In the genomic region with DNA sequence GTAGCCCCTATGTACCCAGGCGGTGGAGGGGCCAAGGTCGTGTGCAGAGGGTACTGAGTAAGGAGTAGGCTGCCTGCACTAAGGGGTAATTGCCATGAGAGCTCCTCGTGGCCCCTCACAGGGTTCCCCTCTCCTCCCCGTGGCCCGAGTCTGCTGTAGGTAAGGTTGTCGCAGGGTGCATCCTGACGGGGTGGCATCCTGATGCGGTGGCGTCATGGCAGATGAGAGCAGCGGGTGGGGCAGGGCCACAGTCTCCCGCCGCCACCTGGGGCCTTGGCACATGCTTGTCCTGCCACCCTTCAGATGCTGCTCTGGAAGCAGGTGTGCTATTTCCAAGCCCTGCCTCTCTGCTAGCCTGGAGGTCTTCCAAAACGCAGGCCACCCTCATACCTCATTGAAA, we compare ENCODE assay signal across 19 cellular contexts.
"Had no signal": no experiment of that assay in that cellular context is flagged by ENCODE, and none has a peak within 500 bp of the region (broad histone marks: within the 10 kb centered on the region; RNA-seq: fewer than 3 reads in every experiment).

No MANE protein-coding gene starts in this region.

- H3K27me3 ChIP-seq: body of pancreas, esophagus muscularis mucosa, heart right ventricle, right atrium auricular region, upper lobe of left lung had no signal

- H3K4me1 ChIP-seq: body of pancreas, prostate gland, upper lobe of left lung had no signal

- DNase-seq: activated CD4-positive, alpha-beta memory T cell treated with anti-CD3 and anti-CD28 coated beads, Interleukin-2, amount 10 ng/mL, durations not matched to agents 7 days and 5 days; activated CD4-positive, alpha-beta T cell treated with anti-CD3 and anti-CD28 coated beads for 48 hours; activated CD4-positive, CD25-positive, alpha-beta regulatory T cell; activated naive CD4-positive, alpha-beta T cell treated with Interleukin-2 at 50 U/mL for 16 hours; activated naive CD8-positive, alpha-beta T cell treated with anti-CD3 and anti-CD28 coated beads, Interleukin-2, amount 10 ng/mL, durations not matched to agents 7 days and 5 days; activated T-cell treated with anti-CD3 and anti-CD28 coated beads, Interleukin-2, amount 50 U/mL, for 24 hours; central memory CD4-positive, alpha-beta T cell; effector CD4-positive, alpha-beta T cell; heart right ventricle; stimulated activated naive CD8-positive, alpha-beta T cell treated with anti-CD3 and anti-CD28 coated beads, Interleukin-15, amount 100 ng/mL, for 72 hours; T1000 had no signal

- H3K4me1 Mint-ChIP-seq: activated CD4-positive, alpha-beta memory T cell treated with anti-CD3 and anti-CD28 coated beads, Interleukin-2, amount 10 ng/mL, durations not matched to agents 7 days and 5 days had no signal

- H3K4me3 ChIP-seq: body of pancreas, coronary artery, esophagus muscularis mucosa, heart right ventricle, prostate gland, right atrium auricular region, thoracic aorta, upper lobe of left lung had no signal

- H3K27me3 Mint-ChIP-seq: activated CD4-positive, alpha-beta memory T cell treated with anti-CD3 and anti-CD28 coated beads, Interleukin-2, amount 10 ng/mL, durations not matched to agents 7 days and 5 days; activated naive CD8-positive, alpha-beta T cell treated with anti-CD3 and anti-CD28 coated beads, Interleukin-2, amount 10 ng/mL, durations not matched to agents 7 days and 5 days; activated T-cell treated with anti-CD3 and anti-CD28 coated beads, Interleukin-2, amount 50 U/mL, for 24 hours; natural killer cell treated with Interleukin-12 subunit alpha and Interleukin-12 subunit beta and Interleukin-15 and Interleukin-18, amount 100 ng/mL, for 72 hours; stimulated activated naive CD8-positive, alpha-beta T cell treated with anti-CD3 and anti-CD28 coated beads, Interleukin-15, amount 100 ng/mL, for 72 hours had no signal

- H3K9me3 Mint-ChIP-seq: activated T-cell treated with anti-CD3 and anti-CD28 coated beads, Interleukin-2, amount 50 U/mL, for 24 hours had no signal

- H3K9me3 ChIP-seq: body of pancreas, esophagus muscularis mucosa, heart right ventricle, prostate gland, right atrium auricular region, thoracic aorta, upper lobe of left lung had no signal

- H3K27ac ChIP-seq: body of pancreas, coronary artery, esophagus muscularis mucosa, heart right ventricle, prostate gland, right atrium auricular region, thoracic aorta, upper lobe of left lung had no signal

- ATAC-seq: body of pancreas; heart right ventricle; natural killer cell treated with Interleukin-12 subunit alpha and Interleukin-12 subunit beta and Interleukin-15 and Interleukin-18, amount 100 ng/mL, for 72 hours; stimulated activated naive CD8-positive, alpha-beta T cell treated with anti-CD3 and anti-CD28 coated beads, Interleukin-15, amount 100 ng/mL, for 72 hours had no signal

- H3K27ac Mint-ChIP-seq: activated CD4-positive, alpha-beta memory T cell treated with anti-CD3 and anti-CD28 coated beads, Interleukin-2, amount 10 ng/mL, durations not matched to agents 7 days and 5 days; activated naive CD8-positive, alpha-beta T cell treated with anti-CD3 and anti-CD28 coated beads, Interleukin-2, amount 10 ng/mL, durations not matched to agents 7 days and 5 days; activated T-cell treated with anti-CD3 and anti-CD28 coated beads, Interleukin-2, amount 50 U/mL, for 24 hours had no signal

- H3K4me3 Mint-ChIP-seq: activated CD4-positive, alpha-beta memory T cell treated with anti-CD3 and anti-CD28 coated beads, Interleukin-2, amount 10 ng/mL, durations not matched to agents 7 days and 5 days; activated naive CD8-positive, alpha-beta T cell treated with anti-CD3 and anti-CD28 coated beads, Interleukin-2, amount 10 ng/mL, durations not matched to agents 7 days and 5 days; activated T-cell treated with anti-CD3 and anti-CD28 coated beads, Interleukin-2, amount 50 U/mL, for 24 hours; natural killer cell treated with Interleukin-12 subunit alpha and Interleukin-12 subunit beta and Interleukin-15 and Interleukin-18, amount 100 ng/mL, for 72 hours; stimulated activated naive CD8-positive, alpha-beta T cell treated with anti-CD3 and anti-CD28 coated beads, Interleukin-15, amount 100 ng/mL, for 72 hours had no signal

- H3K36me3 ChIP-seq: esophagus muscularis mucosa, heart right ventricle, prostate gland, right atrium auricular region, thoracic aorta, upper lobe of left lung had no signal
